1 cellular context compared by ENCODE assay signal in the genomic region with DNA sequence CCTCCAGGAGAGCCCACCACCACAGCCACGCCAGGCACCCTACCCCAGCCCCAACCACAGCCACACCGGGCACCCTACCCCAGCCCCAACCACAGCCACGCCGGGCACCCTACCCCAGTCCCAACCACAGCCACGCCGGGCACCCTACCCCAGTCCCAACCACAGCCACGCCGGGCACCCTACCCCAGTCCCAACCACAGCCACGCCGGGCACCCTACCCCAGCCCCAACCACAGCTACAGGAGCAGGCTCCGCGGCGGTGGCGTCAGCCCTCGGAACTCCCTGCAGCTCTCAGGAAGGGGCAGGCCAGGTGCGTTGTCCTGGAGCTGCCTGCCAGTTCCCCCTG.
TF ChIP-seq lines count a peak whose summit lies in the region.
"Not testable (repeated sequence)": the region's sequence is repeated elsewhere in the genome, so short reads cannot be mapped to it uniquely, and the experiment has no call there.

No MANE protein-coding gene starts in this region.

TF ChIP-seq in K562, 482 proteins besides CTCF, POLR2A, EP300 and RAD21:
- TF ChIP-seq FOXM1 (IDR thresholded peaks at IDR 0.05; ENCODE audit: low read depth), result not testable (repeated sequence)
- 0 out of 2 replicates have a peak, but pooled peaks have one; percentile 13 for TF ChIP-seq FOXM1 (CRISPR knock-in tag; IDR thresholded peaks at IDR 0.05; ENCODE audit: low read depth)
- TF ChIP-seq PCBP1 (IDR thresholded peaks at IDR 0.05; ENCODE audit: low read depth, low read length, poor library complexity, severe bottlenecking), result peak; percentile 30
- TF ChIP-seq HNRNPL (IDR thresholded peaks at IDR 0.05; ENCODE audit: low read depth, low read length), result peak; percentile 63; the same call in 1 of the 2 replicates
